Comparison of ENCODE assay signal across 12 cellular contexts in genomic region chr9:70255521-70255920, GRCh38. TPM values are rescaled to one million over a fixed set of nuclear protein-coding genes. Genes with fewer than 3 reads are reported as not detected.
A peak's percentile ranks its signal among the peaks of the same experiment; 100 is the strongest.
DNase-seq lines count a peak whose midpoint lies in the region; TF ChIP-seq lines count a peak whose summit lies in the region.
"Had no signal": no experiment of that assay in that cellular context is flagged by ENCODE, and none has a peak within 500 bp of the region (broad histone marks: within the 10 kb centered on the region; RNA-seq: fewer than 3 reads in every experiment).

No MANE protein-coding gene starts in this region.

- intact Hi-C loops in A673 (cut with micrococcal nuclease; ENCODE audit: unreplicated experiment), result loop anchor here (10.0 kb wide), 1 partner anchor 159 kb away; the partner anchor contains the start of gene KLF9

- H2BK15ac ChIP-seq in neuronal stem cell (ENCODE audit: low read length), result no peak overlapping the region

- H3K27ac ChIP-seq in A673 (ENCODE audit: low read depth, low read length, poor library complexity, severe bottlenecking), result no peak overlapping the region
- H3K27ac ChIP-seq in fibroblast of lung (ENCODE audit: insufficient read depth, low read length), result peak overlapping the region; percentile 99
- H3K27ac ChIP-seq in neuronal stem cell (replicated peaks; ENCODE audit: low read length), result no peak overlapping the region
- H3K27ac ChIP-seq: colonic mucosa had no signal

- H3K4me3 ChIP-seq in A673 (ENCODE audit: low read depth, low read length, poor library complexity, severe bottlenecking), result peak overlapping the region; percentile 4
- peak overlapping the region; percentile 44 for H3K4me3 ChIP-seq in Loucy (ENCODE audit: low read length, poor library complexity, severe bottlenecking)
- H3K4me3 ChIP-seq in fibroblast of lung (replicated peaks in 1 of 4; ENCODE audit: control extremely low read depth in 1 of 4, insufficient read depth in 1 of 4, low read depth in 3 of 4, low read length in 4 of 4), result peak overlapping the region in 3 of 4 experiments; percentile 25 to 52 (median 48)
- H3K4me3 ChIP-seq in neuronal stem cell (ENCODE audit: low read length in 2 of 2), result peak overlapping the region in 1 of 2 donors; percentile 5
- H3K4me3 ChIP-seq: colonic mucosa had no signal

- whole genome bisulfite sequencing in neuronal stem cell (ENCODE audit: extremely low coverage in 2 of 2, insufficient read length in 2 of 2, insufficient replicate concordance in 1 of 2), 2 donors, result no CpG with 5 or more reads among the region's 1 CpG

- H3K9me3 ChIP-seq in A673 (ENCODE audit: low read depth, low read length, poor library complexity, severe bottlenecking) (no peaks in the 10 kb centered on the region), Loucy (ENCODE audit: insufficient read depth, low read depth, low read length) (no peaks in the 10 kb centered on the region), fibroblast of lung (ENCODE audit: control insufficient read depth, insufficient read depth, low read depth, low read length) (no peaks in the 10 kb centered on the region), neuronal stem cell (replicated peaks in 1 of 2; ENCODE audit: control insufficient read depth in 2 of 2, insufficient read depth in 1 of 2, low read depth in 1 of 2, low read length in 2 of 2) (no peaks in the 10 kb centered on the region)
- H3K9me3 ChIP-seq: colonic mucosa had no signal

- H3K79me2 ChIP-seq in Loucy (ENCODE audit: insufficient read depth, low read length) (peaks cover 32% of the 10 kb centered on the region), fibroblast of lung (ENCODE audit: control insufficient read depth, insufficient read depth, low read length) (peaks cover 21% of the 10 kb centered on the region)

- no peak for TF ChIP-seq CTCF in A673 (conservative IDR thresholded peaks at IDR 0.05; ENCODE audit: low read depth, low read length)
- TF ChIP-seq CTCF in Loucy (conservative IDR thresholded peaks at IDR 0.05; ENCODE audit: low read length), result no peak
- TF ChIP-seq CTCF in fibroblast of lung (conservative IDR thresholded peaks at IDR 0.05 in 1 of 2, IDR thresholded peaks at IDR 0.05 in 1 of 2; ENCODE audit: low read depth in 1 of 2, low read length in 2 of 2), result no peak

- no peak overlapping the region for H3K14ac ChIP-seq in neuronal stem cell (ENCODE audit: low read length)

- H3K27me3 ChIP-seq in A673 (replicated peaks; ENCODE audit: insufficient read depth, low read depth, low read length, poor library complexity), result no peaks in the 10 kb centered on the region
- no peaks in the 10 kb centered on the region for H3K27me3 ChIP-seq in Loucy (ENCODE audit: insufficient read depth, low read length, poor library complexity, severe bottlenecking)
- no peaks in the 10 kb centered on the region for H3K27me3 ChIP-seq in fibroblast of lung (ENCODE audit: control insufficient read depth, insufficient read depth, low read length)
- H3K27me3 ChIP-seq in neuronal stem cell (ENCODE audit: control insufficient read depth in 3 of 3, insufficient read depth in 3 of 3, low read depth in 1 of 3, low read length in 3 of 3), result no peaks in the 10 kb centered on the region
- H3K27me3 ChIP-seq: colonic mucosa had no signal

- H2AFZ ChIP-seq in Loucy (ENCODE audit: low read length) (no peak overlapping the region; the same call in 1 of the 2 replicates), fibroblast of lung (ENCODE audit: low read length) (no peak overlapping the region), neuronal stem cell (ENCODE audit: low read length) (peak overlapping the region; percentile 80)

- peak overlapping the region; percentile 92 for H3K4me2 ChIP-seq in Loucy (ENCODE audit: low read depth, low read length, poor library complexity, severe bottlenecking)
- peak overlapping the region; percentile 61 for H3K4me2 ChIP-seq in fibroblast of lung (ENCODE audit: extremely low read depth, insufficient read depth, low read length)
- no peak overlapping the region for H3K4me2 ChIP-seq in neuronal stem cell (ENCODE audit: insufficient read depth, low read length, poor library complexity, severe bottlenecking)

- H3K9me2 ChIP-seq in Loucy (replicated peaks; ENCODE audit: low read depth, low read length), result no peaks in the 10 kb centered on the region

- CTCF ChIA-PET in A673 (lab: Charles Lee), result no interaction called here

- H3K4me1 ChIP-seq in A673 (ENCODE audit: insufficient read depth, low read length, poor library complexity, severe bottlenecking), result peaks cover 15% of the 10 kb centered on the region
- peaks cover 53% of the 10 kb centered on the region for H3K4me1 ChIP-seq in Loucy (ENCODE audit: insufficient read depth, low read length, poor library complexity, severe bottlenecking)
- H3K4me1 ChIP-seq in fibroblast of lung (ENCODE audit: control insufficient read depth, extremely low read depth, insufficient read depth, low read length), result peaks cover 10% of the 10 kb centered on the region
- H3K4me1 ChIP-seq in neuronal stem cell (ENCODE audit: control insufficient read depth in 2 of 2, insufficient read depth in 1 of 2, low read depth in 1 of 2, low read length in 2 of 2), result peaks cover 14 to 32% of the 10 kb centered on the region in 2 donors
- H3K4me1 ChIP-seq: colonic mucosa had no signal

- no peak overlapping the region for H3K4ac ChIP-seq in neuronal stem cell (ENCODE audit: low read length)

- H3K79me1 ChIP-seq in neuronal stem cell (ENCODE audit: low read depth, low read length), result peaks cover 2% of the 10 kb centered on the region

- no peak overlapping the region for H4K91ac ChIP-seq in neuronal stem cell (ENCODE audit: low read depth, low read length, poor library complexity)

- DNase-seq in A673 (ENCODE audit: low spot score) (no peak), fibroblast of lung (ENCODE audit: low read depth in 2 of 2) (peak; percentile 3 to 62), neuronal stem cell (ENCODE audit: low spot score) (no peak), NCI-H510A treated with DMSO at 0.1 percent for 48 hours (lab: John Stamatoyannopoulos, UW) (no peak), COLO668 (lab: John Stamatoyannopoulos, UW; ENCODE audit: unreplicated experiment) (no peak), activated gamma-delta T cell (lab: John Stamatoyannopoulos, UW) (no peak), AML-193 (lab: John Stamatoyannopoulos, UW) (no peak)
- DNase-seq: activated CD4-positive, alpha-beta T cell treated with anti-CD3 and anti-CD28 coated beads for 4 hours; hypothalamus; NCI-H345 had no signal

- BruUV-seq in A673 (replicated peaks; lab: Mats Ljungman, UMichigan), result no TSS peak

- no peak overlapping the region for H3K18ac ChIP-seq in neuronal stem cell (ENCODE audit: low read length)

- no peak overlapping the region for H3K23ac ChIP-seq in neuronal stem cell (ENCODE audit: low read depth, low read length, poor library complexity)

- H3K36me3 ChIP-seq in A673 (ENCODE audit: insufficient read depth, low read length, poor library complexity, severe bottlenecking) (no peaks in the 10 kb centered on the region), Loucy (ENCODE audit: insufficient read depth, low read length) (no peaks in the 10 kb centered on the region), fibroblast of lung (ENCODE audit: control insufficient read depth, insufficient read depth, low read length) (no peaks in the 10 kb centered on the region), neuronal stem cell (replicated peaks in 1 of 2; ENCODE audit: control insufficient read depth in 2 of 2, insufficient read depth in 2 of 2, low read length in 2 of 2) (peaks cover 0 to 5% of the 10 kb centered on the region in 2 donors)
- H3K36me3 ChIP-seq: colonic mucosa had no signal

- POLR2A ChIA-PET in A673 (lab: Charles Lee; ENCODE audit: low non-redundant PET), result no interaction called here

- no peak overlapping the region for H2BK120ac ChIP-seq in neuronal stem cell (ENCODE audit: low read depth, low read length)

- H2BK5ac ChIP-seq in neuronal stem cell (ENCODE audit: low read length), result no peak overlapping the region

- H4K20me1 ChIP-seq in Loucy (ENCODE audit: insufficient read depth, low read length, poor library complexity, severe bottlenecking) (peaks cover 12% of the 10 kb centered on the region), fibroblast of lung (ENCODE audit: control insufficient read depth, extremely low read depth, insufficient read depth, low read length) (no peaks in the 10 kb centered on the region)

- H3K9ac ChIP-seq in Loucy (ENCODE audit: low read depth, low read length, poor library complexity, severe bottlenecking) (peak overlapping the region; percentile 45), fibroblast of lung (ENCODE audit: insufficient read depth, low read length) (no peak overlapping the region), neuronal stem cell (ENCODE audit: low read depth, low read length, poor library complexity) (no peak overlapping the region)

- no peak overlapping the region for H4K8ac ChIP-seq in neuronal stem cell (ENCODE audit: low read depth, low read length)

- no peak overlapping the region for H2AK5ac ChIP-seq in neuronal stem cell (ENCODE audit: low read depth, low read length)

- H3F3A ChIP-seq in Loucy (ENCODE audit: low read depth), result no peaks in the 10 kb centered on the region

- no peak overlapping the region for H2BK12ac ChIP-seq in neuronal stem cell (ENCODE audit: low read length)

RNA-seq across cellular contexts. Expression of gene SMC5, which starts 3.3 kb away (rescaled TPM):
- 26.4 and 26.5 TPM in 2 replicates for total RNA-seq in A673 (2021)
- 29.2 and 45.7 TPM in 2 replicates for total RNA-seq in fibroblast of lung
- polyA plus RNA-seq in fibroblast of lung, result 15.5 and 21.6 TPM in 2 replicates
- polyA plus RNA-seq in fibroblast of lung (2012), result 9.8 and 16.2 TPM in 2 replicates
- 1.8 and 2.9 TPM in 2 replicates for polyA minus RNA-seq in fibroblast of lung (ENCODE audit: low replicate concordance)
- polyA plus RNA-seq in neuronal stem cell (2013, experiment 1 of 2), result 26.5 TPM
- 26.7 TPM for polyA plus RNA-seq in neuronal stem cell (2013, experiment 2 of 2)

Comparison
In these comparisons a context has a peak if more than half of its experiments do, and no peak if none do; other contexts are left out.
1. DNase-seq: peak in fibroblast of lung (2 of 2); none in A673 (single experiment), neuronal stem cell (single experiment), NCI-H510A treated with DMSO at 0.1 percent for 48 hours (single experiment), COLO668 (single experiment), activated gamma-delta T cell (single experiment) and AML-193 (0 of 2).